ENCODE assay signal across 1 cellular context in the genomic region with DNA sequence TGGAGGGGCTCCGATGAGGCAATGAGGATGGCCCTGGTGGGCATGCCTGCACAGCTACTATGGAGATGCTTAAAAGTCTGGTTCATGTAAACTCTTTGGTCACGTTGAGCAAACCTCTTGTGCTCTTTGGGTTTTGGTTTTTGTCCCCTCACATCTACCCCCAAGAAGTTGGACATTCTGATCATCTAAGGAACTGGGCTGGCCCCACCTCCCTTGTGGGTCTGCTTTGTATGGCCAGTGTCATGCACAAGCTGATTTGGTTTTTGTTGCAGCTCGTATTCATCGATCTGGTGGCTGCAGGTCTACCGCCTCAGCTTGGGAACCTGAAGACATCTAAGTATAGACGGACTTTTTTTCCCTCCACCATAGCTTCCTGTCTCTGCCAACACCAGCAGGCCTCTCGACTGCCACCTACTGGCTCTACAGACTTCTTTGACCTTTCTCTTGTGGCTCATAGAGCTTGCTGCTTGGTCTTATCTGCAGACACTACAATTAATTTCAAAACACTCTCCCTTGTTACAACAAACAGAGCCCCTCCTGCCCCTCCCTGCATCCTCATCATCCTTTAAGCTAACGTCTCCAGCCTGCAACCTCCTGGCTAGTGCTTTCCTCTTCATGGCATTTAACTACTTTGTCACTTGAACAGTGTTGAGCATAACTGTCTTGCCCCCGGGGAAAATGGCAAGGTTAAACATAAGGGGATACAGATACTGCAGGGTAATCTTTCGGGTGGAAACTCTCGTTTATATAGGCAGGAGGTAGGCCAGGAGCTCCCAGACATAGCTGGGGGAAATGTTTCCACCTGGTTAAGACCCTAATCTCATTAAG.
TF ChIP-seq lines count a peak whose summit lies in the region.

No MANE protein-coding gene starts in this region.

TF ChIP-seq in K562, 482 proteins besides CTCF, POLR2A, EP300 and RAD21 (continued from another document and continues in another):
- TF ChIP-seq, protein P1, sequence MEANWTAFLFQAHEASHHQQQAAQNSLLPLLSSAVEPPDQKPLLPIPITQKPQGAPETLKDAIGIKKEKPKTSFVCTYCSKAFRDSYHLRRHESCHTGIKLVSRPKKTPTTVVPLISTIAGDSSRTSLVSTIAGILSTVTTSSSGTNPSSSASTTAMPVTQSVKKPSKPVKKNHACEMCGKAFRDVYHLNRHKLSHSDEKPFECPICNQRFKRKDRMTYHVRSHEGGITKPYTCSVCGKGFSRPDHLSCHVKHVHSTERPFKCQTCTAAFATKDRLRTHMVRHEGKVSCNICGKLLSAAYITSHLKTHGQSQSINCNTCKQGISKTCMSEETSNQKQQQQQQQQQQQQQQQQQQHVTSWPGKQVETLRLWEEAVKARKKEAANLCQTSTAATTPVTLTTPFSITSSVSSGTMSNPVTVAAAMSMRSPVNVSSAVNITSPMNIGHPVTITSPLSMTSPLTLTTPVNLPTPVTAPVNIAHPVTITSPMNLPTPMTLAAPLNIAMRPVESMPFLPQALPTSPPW (CRISPR knock-in tag; IDR thresholded peaks at IDR 0.05) = peak; percentile 36; the same call in 1 of the 2 replicates
- TF ChIP-seq KAT2B (IDR thresholded peaks at IDR 0.05; ENCODE audit: low read depth, low read length) = no peak
- TF ChIP-seq MYBL2 (IDR thresholded peaks at IDR 0.05; ENCODE audit: low read depth) = no peak
- no peak for TF ChIP-seq MYBL2 (CRISPR knock-in tag; IDR thresholded peaks at IDR 0.05; ENCODE audit: borderline replicate concordance)
- TF ChIP-seq RB1 (IDR thresholded peaks at IDR 0.05; ENCODE audit: low read depth) = peak; percentile 38; the same call in 1 of the 2 replicates
- TF ChIP-seq XRCC3 (IDR thresholded peaks at IDR 0.05) = no peak
- TF ChIP-seq, protein P2, sequence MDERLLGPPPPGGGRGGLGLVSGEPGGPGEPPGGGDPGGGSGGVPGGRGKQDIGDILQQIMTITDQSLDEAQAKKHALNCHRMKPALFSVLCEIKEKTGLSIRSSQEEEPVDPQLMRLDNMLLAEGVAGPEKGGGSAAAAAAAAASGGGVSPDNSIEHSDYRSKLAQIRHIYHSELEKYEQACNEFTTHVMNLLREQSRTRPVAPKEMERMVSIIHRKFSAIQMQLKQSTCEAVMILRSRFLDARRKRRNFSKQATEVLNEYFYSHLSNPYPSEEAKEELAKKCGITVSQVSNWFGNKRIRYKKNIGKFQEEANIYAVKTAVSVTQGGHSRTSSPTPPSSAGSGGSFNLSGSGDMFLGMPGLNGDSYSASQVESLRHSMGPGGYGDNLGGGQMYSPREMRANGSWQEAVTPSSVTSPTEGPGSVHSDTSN (CRISPR knock-in tag; IDR thresholded peaks at IDR 0.05; ENCODE audit: low read depth) = no peak
- TF ChIP-seq, protein P2 (tag; conservative IDR thresholded peaks at IDR 0.05; ENCODE audit: low read depth) = no peak; the same call in 1 of the 2 replicates
- TF ChIP-seq, protein P3, sequence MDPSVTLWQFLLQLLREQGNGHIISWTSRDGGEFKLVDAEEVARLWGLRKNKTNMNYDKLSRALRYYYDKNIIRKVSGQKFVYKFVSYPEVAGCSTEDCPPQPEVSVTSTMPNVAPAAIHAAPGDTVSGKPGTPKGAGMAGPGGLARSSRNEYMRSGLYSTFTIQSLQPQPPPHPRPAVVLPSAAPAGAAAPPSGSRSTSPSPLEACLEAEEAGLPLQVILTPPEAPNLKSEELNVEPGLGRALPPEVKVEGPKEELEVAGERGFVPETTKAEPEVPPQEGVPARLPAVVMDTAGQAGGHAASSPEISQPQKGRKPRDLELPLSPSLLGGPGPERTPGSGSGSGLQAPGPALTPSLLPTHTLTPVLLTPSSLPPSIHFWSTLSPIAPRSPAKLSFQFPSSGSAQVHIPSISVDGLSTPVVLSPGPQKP (CRISPR knock-in tag; IDR thresholded peaks at IDR 0.05) = no peak
- no peak for TF ChIP-seq HOXB6 (CRISPR knock-in tag; IDR thresholded peaks at IDR 0.05; ENCODE audit: borderline replicate concordance)
- no peak for TF ChIP-seq ZBED1 (IDR thresholded peaks at IDR 0.05)
- no peak for TF ChIP-seq CBX8 (IDR thresholded peaks at IDR 0.05; ENCODE audit: borderline replicate concordance, extremely low read depth, low read depth, low read length, poor library complexity, severe bottlenecking)
- TF ChIP-seq SPI1 (IDR thresholded peaks at IDR 0.05; ENCODE audit: borderline replicate concordance, low read depth, low read length) = no peak
- 0 out of 2 replicates have a peak, but pooled peaks have one; percentile 24 for TF ChIP-seq SP1 (CRISPR knock-in tag; IDR thresholded peaks at IDR 0.05)
- no peak for TF ChIP-seq FOSL1 (tag; conservative IDR thresholded peaks at IDR 0.05)
- no peak for TF ChIP-seq RBM14 (IDR thresholded peaks at IDR 0.05; ENCODE audit: borderline replicate concordance, insufficient read depth, low read depth, low read length)
- no peak for TF ChIP-seq ZNF589 (CRISPR knock-in tag; IDR thresholded peaks at IDR 0.05; ENCODE audit: low read depth)
- 0 out of 4 replicates have a peak, but pooled peaks of 1 of the 2 experiments have one; percentile 20 for TF ChIP-seq RCOR1 (IDR thresholded peaks at IDR 0.05; ENCODE audit: borderline replicate concordance in 1 of 2, low read depth in 2 of 2, low read length in 2 of 2)
- no peak for TF ChIP-seq NCOR1 (IDR thresholded peaks at IDR 0.05)
- no peak for TF ChIP-seq GABPB2 (CRISPR knock-in tag; conservative IDR thresholded peaks at IDR 0.05)
- TF ChIP-seq, protein P4, sequence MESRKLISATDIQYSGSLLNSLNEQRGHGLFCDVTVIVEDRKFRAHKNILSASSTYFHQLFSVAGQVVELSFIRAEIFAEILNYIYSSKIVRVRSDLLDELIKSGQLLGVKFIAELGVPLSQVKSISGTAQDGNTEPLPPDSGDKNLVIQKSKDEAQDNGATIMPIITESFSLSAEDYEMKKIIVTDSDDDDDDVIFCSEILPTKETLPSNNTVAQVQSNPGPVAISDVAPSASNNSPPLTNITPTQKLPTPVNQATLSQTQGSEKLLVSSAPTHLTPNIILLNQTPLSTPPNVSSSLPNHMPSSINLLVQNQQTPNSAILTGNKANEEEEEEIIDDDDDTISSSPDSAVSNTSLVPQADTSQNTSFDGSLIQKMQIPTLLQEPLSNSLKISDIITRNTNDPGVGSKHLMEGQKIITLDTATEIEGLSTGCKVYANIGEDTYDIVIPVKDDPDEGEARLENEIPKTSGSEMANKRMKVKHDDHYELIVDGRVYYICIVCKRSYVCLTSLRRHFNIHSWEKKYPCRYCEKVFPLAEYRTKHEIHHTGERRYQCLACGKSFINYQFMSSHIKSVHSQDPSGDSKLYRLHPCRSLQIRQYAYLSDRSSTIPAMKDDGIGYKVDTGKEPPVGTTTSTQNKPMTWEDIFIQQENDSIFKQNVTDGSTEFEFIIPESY (CRISPR knock-in tag; IDR thresholded peaks at IDR 0.05) = no peak
- TF ChIP-seq CSDE1 (IDR thresholded peaks at IDR 0.05) = no peak
- 0 out of 2 replicates have a peak, but pooled peaks have one; percentile 18 for TF ChIP-seq RHOXF2B (CRISPR knock-in tag; conservative IDR thresholded peaks at IDR 0.05)
- no peak for TF ChIP-seq PYGO2 (tag; IDR thresholded peaks at IDR 0.05)
- TF ChIP-seq, protein P5, sequence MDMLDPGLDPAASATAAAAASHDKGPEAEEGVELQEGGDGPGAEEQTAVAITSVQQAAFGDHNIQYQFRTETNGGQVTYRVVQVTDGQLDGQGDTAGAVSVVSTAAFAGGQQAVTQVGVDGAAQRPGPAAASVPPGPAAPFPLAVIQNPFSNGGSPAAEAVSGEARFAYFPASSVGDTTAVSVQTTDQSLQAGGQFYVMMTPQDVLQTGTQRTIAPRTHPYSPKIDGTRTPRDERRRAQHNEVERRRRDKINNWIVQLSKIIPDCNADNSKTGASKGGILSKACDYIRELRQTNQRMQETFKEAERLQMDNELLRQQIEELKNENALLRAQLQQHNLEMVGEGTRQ (CRISPR knock-in tag; IDR thresholded peaks at IDR 0.05) = no peak
- TF ChIP-seq ARHGAP35 (IDR thresholded peaks at IDR 0.05; ENCODE audit: partially characterized antibody) = no peak
- TF ChIP-seq CHD2 (IDR thresholded peaks at IDR 0.05; ENCODE audit: low read depth, low read length) = 0 out of 2 replicates have a peak, but pooled peaks have one; percentile 21
- no peak for TF ChIP-seq POLR3G (IDR thresholded peaks at IDR 0.05; ENCODE audit: extremely low read depth, insufficient read length, insufficient replicate concordance)
- no peak for TF ChIP-seq KLF13 (tag; IDR thresholded peaks at IDR 0.05; ENCODE audit: borderline replicate concordance, low read depth)
- no peak for TF ChIP-seq NFE2 (IDR thresholded peaks at IDR 0.05; ENCODE audit: low read depth)
- no peak for TF ChIP-seq SRSF7 (optimal IDR thresholded peaks at IDR 0.05; ENCODE audit: low read depth, low read length)
- TF ChIP-seq ZFPM2 (CRISPR knock-in tag; IDR thresholded peaks at IDR 0.05) = no peak
- TF ChIP-seq TAF7 (tag; IDR thresholded peaks at IDR 0.05) = no peak
- TF ChIP-seq, protein P6, sequence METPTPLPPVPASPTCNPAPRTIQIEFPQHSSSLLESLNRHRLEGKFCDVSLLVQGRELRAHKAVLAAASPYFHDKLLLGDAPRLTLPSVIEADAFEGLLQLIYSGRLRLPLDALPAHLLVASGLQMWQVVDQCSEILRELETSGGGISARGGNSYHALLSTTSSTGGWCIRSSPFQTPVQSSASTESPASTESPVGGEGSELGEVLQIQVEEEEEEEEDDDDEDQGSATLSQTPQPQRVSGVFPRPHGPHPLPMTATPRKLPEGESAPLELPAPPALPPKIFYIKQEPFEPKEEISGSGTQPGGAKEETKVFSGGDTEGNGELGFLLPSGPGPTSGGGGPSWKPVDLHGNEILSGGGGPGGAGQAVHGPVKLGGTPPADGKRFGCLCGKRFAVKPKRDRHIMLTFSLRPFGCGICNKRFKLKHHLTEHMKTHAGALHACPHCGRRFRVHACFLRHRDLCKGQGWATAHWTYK (CRISPR knock-in tag; IDR thresholded peaks at IDR 0.05) = no peak
- TF ChIP-seq, protein P7, sequence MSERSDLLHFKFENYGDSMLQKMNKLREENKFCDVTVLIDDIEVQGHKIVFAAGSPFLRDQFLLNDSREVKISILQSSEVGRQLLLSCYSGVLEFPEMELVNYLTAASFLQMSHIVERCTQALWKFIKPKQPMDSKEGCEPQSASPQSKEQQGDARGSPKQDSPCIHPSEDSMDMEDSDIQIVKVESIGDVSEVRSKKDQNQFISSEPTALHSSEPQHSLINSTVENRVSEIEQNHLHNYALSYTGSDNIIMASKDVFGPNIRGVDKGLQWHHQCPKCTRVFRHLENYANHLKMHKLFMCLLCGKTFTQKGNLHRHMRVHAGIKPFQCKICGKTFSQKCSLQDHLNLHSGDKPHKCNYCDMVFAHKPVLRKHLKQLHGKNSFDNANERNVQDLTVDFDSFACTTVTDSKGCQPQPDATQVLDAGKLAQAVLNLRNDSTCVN (CRISPR knock-in tag; IDR thresholded peaks at IDR 0.05) = no peak
- no peak for TF ChIP-seq ZSCAN29 (IDR thresholded peaks at IDR 0.05)
- TF ChIP-seq, protein P8, sequence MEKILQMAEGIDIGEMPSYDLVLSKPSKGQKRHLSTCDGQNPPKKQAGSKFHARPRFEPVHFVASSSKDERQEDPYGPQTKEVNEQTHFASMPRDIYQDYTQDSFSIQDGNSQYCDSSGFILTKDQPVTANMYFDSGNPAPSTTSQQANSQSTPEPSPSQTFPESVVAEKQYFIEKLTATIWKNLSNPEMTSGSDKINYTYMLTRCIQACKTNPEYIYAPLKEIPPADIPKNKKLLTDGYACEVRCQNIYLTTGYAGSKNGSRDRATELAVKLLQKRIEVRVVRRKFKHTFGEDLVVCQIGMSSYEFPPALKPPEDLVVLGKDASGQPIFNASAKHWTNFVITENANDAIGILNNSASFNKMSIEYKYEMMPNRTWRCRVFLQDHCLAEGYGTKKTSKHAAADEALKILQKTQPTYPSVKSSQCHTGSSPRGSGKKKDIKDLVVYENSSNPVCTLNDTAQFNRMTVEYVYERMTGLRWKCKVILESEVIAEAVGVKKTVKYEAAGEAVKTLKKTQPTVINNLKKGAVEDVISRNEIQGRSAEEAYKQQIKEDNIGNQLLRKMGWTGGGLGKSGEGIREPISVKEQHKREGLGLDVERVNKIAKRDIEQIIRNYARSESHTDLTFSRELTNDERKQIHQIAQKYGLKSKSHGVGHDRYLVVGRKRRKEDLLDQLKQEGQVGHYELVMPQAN (IDR thresholded peaks at IDR 0.05; ENCODE audit: borderline replicate concordance) = no peak
- TF ChIP-seq ZNF764 (CRISPR knock-in tag; IDR thresholded peaks at IDR 0.05; ENCODE audit: low read depth) = peak; percentile 83
- no peak for TF ChIP-seq CBX2 (IDR thresholded peaks at IDR 0.05; ENCODE audit: insufficient read depth, low read length, poor library complexity, severe bottlenecking)
- TF ChIP-seq KAT7 (CRISPR knock-in tag; IDR thresholded peaks at IDR 0.05; ENCODE audit: borderline replicate concordance) = no peak
- TF ChIP-seq CREB1 (IDR thresholded peaks at IDR 0.05) = no peak
- no peak for TF ChIP-seq CREB1 (CRISPR knock-in tag; IDR thresholded peaks at IDR 0.05)
- no peak for TF ChIP-seq CBFB (CRISPR knock-in tag; IDR thresholded peaks at IDR 0.05)
- TF ChIP-seq NR4A1 (CRISPR knock-in tag; IDR thresholded peaks at IDR 0.05) = no peak
- no peak for TF ChIP-seq NR4A1 (tag; IDR thresholded peaks at IDR 0.05)
- TF ChIP-seq GTF2A2 (tag; IDR thresholded peaks at IDR 0.05) = no peak
- no peak for TF ChIP-seq PTBP1 (IDR thresholded peaks at IDR 0.05; ENCODE audit: low read depth, low read length)
- TF ChIP-seq, protein P9, sequence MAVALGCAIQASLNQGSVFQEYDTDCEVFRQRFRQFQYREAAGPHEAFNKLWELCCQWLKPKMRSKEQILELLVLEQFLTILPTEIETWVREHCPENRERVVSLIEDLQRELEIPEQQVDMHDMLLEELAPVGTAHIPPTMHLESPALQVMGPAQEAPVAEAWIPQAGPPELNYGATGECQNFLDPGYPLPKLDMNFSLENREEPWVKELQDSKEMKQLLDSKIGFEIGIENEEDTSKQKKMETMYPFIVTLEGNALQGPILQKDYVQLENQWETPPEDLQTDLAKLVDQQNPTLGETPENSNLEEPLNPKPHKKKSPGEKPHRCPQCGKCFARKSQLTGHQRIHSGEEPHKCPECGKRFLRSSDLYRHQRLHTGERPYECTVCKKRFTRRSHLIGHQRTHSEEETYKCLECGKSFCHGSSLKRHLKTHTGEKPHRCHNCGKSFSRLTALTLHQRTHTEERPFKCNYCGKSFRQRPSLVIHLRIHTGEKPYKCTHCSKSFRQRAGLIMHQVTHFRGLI (CRISPR knock-in tag; IDR thresholded peaks at IDR 0.05) = no peak
- no peak for TF ChIP-seq ZBTB17 (CRISPR knock-in tag; IDR thresholded peaks at IDR 0.05)
- no peak for TF ChIP-seq CREM (IDR thresholded peaks at IDR 0.05; ENCODE audit: low read depth)
- TF ChIP-seq ZNF668 (CRISPR knock-in tag; IDR thresholded peaks at IDR 0.05) = no peak
- TF ChIP-seq SRF (CRISPR knock-in tag; IDR thresholded peaks at IDR 0.05) = no peak
- TF ChIP-seq PTRF (tag; IDR thresholded peaks at IDR 0.05) = no peak
